18 cellular contexts compared by ENCODE assay signal in genomic region chr9:115004535-115004934, GRCh38.
"Had no signal": no experiment of that assay in that cellular context is flagged by ENCODE, and none has a peak within 500 bp of the region (broad histone marks: within the 10 kb centered on the region; RNA-seq: fewer than 3 reads in every experiment).

No MANE protein-coding gene starts in this region.

- H3K4me3 ChIP-seq: body of pancreas, coronary artery, lower lobe of right lung, right atrium auricular region had no signal

- H3K36me3 ChIP-seq: lower lobe of right lung, neutrophil, right atrium auricular region had no signal

- H3K9me3 ChIP-seq: body of pancreas, lower lobe of right lung, neutrophil, right atrium auricular region had no signal

- H3K27me3 ChIP-seq: body of pancreas, right atrium auricular region had no signal

- H3K36me3 Mint-ChIP-seq: stimulated activated naive B cell treated with anti-CD40 and anti-IgM and Interleukin-4, amounts not matched to agents 10 μg/mL and 1 μg/mL and 100 μg/mL, for 72 hours had no signal

- ATAC-seq: body of pancreas, left cardiac atrium, lower lobe of right lung, T-helper 17 cell had no signal

- H3K4me3 Mint-ChIP-seq: activated B cell treated with CpG ODN at 0.5 μM for 24 hours; stimulated activated naive B cell treated with anti-CD40 and anti-IgM and Interleukin-4, amounts not matched to agents 10 μg/mL and 1 μg/mL and 100 μg/mL, for 72 hours; T-helper 17 cell had no signal

- H3K4me1 ChIP-seq: body of pancreas, lower lobe of right lung, right atrium auricular region had no signal

- DNase-seq: activated B cell treated with CpG ODN at 0.5 μM for 24 hours; activated gamma-delta T cell treated with Interleukin-2 at 50 U/mL for 16 hours; amniotic stem cell; body of pancreas; central memory CD4-positive, alpha-beta T cell; effector CD4-positive, alpha-beta T cell; hypothalamus; left cardiac atrium; lower lobe of right lung; midbrain; posterior cingulate gyrus; SIG-M5; small intestine; stimulated activated naive B cell treated with anti-CD40 and anti-IgM and Interleukin-4, amounts not matched to agents 10 μg/mL and 1 μg/mL and 100 μg/mL, for 72 hours; T-helper 17 cell had no signal

- H3K9me3 Mint-ChIP-seq: activated B cell treated with CpG ODN at 0.5 μM for 24 hours; stimulated activated naive B cell treated with anti-CD40 and anti-IgM and Interleukin-4, amounts not matched to agents 10 μg/mL and 1 μg/mL and 100 μg/mL, for 72 hours had no signal

- H3K27ac ChIP-seq: body of pancreas, coronary artery, lower lobe of right lung, neutrophil, right atrium auricular region had no signal

- H3K27ac Mint-ChIP-seq: activated B cell treated with CpG ODN at 0.5 μM for 24 hours; stimulated activated naive B cell treated with anti-CD40 and anti-IgM and Interleukin-4, amounts not matched to agents 10 μg/mL and 1 μg/mL and 100 μg/mL, for 72 hours had no signal
